ENCODE assay signal across 18 cellular contexts in the genomic region with DNA sequence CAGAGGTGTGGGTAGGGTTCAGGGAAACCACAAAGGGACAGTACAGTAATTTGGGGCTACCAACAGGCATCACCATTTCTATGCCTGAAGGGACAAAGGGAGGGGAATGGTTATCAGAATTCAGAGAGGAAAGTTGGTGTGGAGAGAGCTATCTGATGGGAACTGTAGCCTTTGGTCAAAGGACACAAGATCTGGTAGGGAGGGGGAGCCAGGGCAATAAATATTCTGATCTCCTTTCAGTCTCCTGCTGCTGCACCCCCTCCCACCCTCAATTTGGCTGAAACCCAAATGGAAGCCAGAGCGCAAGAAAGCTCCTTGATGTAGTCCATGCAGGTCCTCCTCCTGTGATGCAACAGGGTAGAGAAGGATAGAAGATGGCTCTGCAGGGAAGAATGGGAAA. TPM values are rescaled to one million over a fixed set of nuclear protein-coding genes. Genes with fewer than 3 reads are reported as not detected.
A peak's percentile ranks its signal among the peaks of the same experiment; 100 is the strongest.
DNase-seq lines count a peak whose midpoint lies in the region; ATAC-seq, FAIRE-seq and TF ChIP-seq lines count a peak whose summit lies in the region.
"Had no signal": no experiment of that assay in that cellular context is flagged by ENCODE, and none has a peak within 500 bp of the region (broad histone marks: within the 10 kb centered on the region; RNA-seq: fewer than 3 reads in every experiment).

No MANE protein-coding gene starts in this region.

- CTCF ChIA-PET in activated CD8-positive, alpha-beta memory T cell treated with anti-CD3 and anti-CD28 coated beads, Interleukin-2, amount 10 ng/mL, durations not matched to agents 7 days and 5 days (lab: Charles Lee): no interaction called here

- TF ChIP-seq POLR2A in GM12891 (IDR thresholded peaks at IDR 0.05; ENCODE audit: low read depth, low read length): no peak

- peaks cover 33% of the 10 kb centered on the region for H3K4me1 Mint-ChIP-seq in T-helper 2 cell treated with Interferon-gamma antibody and Interleukin-4, amounts not matched to agents 5 μg/mL and 100 μg/mL, for 36 hours (ENCODE audit: low read depth)
- peaks cover 79% of the 10 kb centered on the region for H3K4me1 Mint-ChIP-seq in stimulated activated naive CD8-positive, alpha-beta T cell treated with anti-CD3 and anti-CD28 coated beads, Interleukin-15, Interleukin-2, amounts not matched to agents 100 ng/mL and 50 ng/mL, for 24 hours (ENCODE audit: low read depth)
- H3K4me1 Mint-ChIP-seq in central memory CD8-positive, alpha-beta T cell: peaks cover 36% of the 10 kb centered on the region
- H3K4me1 Mint-ChIP-seq in activated CD8-positive, alpha-beta memory T cell treated with anti-CD3 and anti-CD28 coated beads, Interleukin-2, amount 10 ng/mL, durations not matched to agents 7 days and 5 days: peaks cover 72% of the 10 kb centered on the region
- H3K4me1 Mint-ChIP-seq: H9 had no signal

- FAIRE-seq in GM19239 (lab: Jason Lieb, UNC): no peak
- FAIRE-seq in GM12891 (lab: Jason Lieb, UNC): no peak

- no peak for ATAC-seq in stimulated activated naive CD8-positive, alpha-beta T cell treated with anti-CD3 and anti-CD28 coated beads, Interleukin-15, Interleukin-2, amounts not matched to agents 100 U/mL and 50 U/mL, for 24 hours
- ATAC-seq in central memory CD8-positive, alpha-beta T cell (replicated peaks; ENCODE audit: extremely low read depth, poor library complexity, severe bottlenecking): no peak
- ATAC-seq in activated CD8-positive, alpha-beta memory T cell treated with anti-CD3 and anti-CD28 coated beads, Interleukin-2, amount 10 ng/mL, durations not matched to agents 7 days and 5 days: no peak

- peak overlapping the region; percentile 57 for H3K27ac Mint-ChIP-seq in T-helper 2 cell treated with Interferon-gamma antibody and Interleukin-4, amounts not matched to agents 5 μg/mL and 100 μg/mL, for 36 hours
- peak overlapping the region; percentile 55 for H3K27ac Mint-ChIP-seq in stimulated activated naive CD8-positive, alpha-beta T cell treated with anti-CD3 and anti-CD28 coated beads, Interleukin-15, Interleukin-2, amounts not matched to agents 100 ng/mL and 50 ng/mL, for 24 hours
- H3K27ac Mint-ChIP-seq in central memory CD8-positive, alpha-beta T cell (ENCODE audit: low read depth): peak overlapping the region; percentile 64
- H3K27ac Mint-ChIP-seq in activated CD8-positive, alpha-beta memory T cell treated with anti-CD3 and anti-CD28 coated beads, Interleukin-2, amount 10 ng/mL, durations not matched to agents 7 days and 5 days: no peak overlapping the region

- H3K4me3 Mint-ChIP-seq in T-helper 2 cell treated with Interferon-gamma antibody and Interleukin-4, amounts not matched to agents 5 μg/mL and 100 μg/mL, for 36 hours: no peak overlapping the region
- H3K4me3 Mint-ChIP-seq in stimulated activated naive CD8-positive, alpha-beta T cell treated with anti-CD3 and anti-CD28 coated beads, Interleukin-15, Interleukin-2, amounts not matched to agents 100 ng/mL and 50 ng/mL, for 24 hours: no peak overlapping the region
- H3K4me3 Mint-ChIP-seq in central memory CD8-positive, alpha-beta T cell: no peak overlapping the region
- H3K4me3 Mint-ChIP-seq in activated CD8-positive, alpha-beta memory T cell treated with anti-CD3 and anti-CD28 coated beads, Interleukin-2, amount 10 ng/mL, durations not matched to agents 7 days and 5 days: no peak overlapping the region
- H3K4me3 Mint-ChIP-seq: H9 had no signal

- H3K36me3 Mint-ChIP-seq in T-helper 2 cell treated with Interferon-gamma antibody and Interleukin-4, amounts not matched to agents 5 μg/mL and 100 μg/mL, for 36 hours (ENCODE audit: low read depth): peaks cover 77% of the 10 kb centered on the region
- H3K36me3 Mint-ChIP-seq in stimulated activated naive CD8-positive, alpha-beta T cell treated with anti-CD3 and anti-CD28 coated beads, Interleukin-15, Interleukin-2, amounts not matched to agents 100 ng/mL and 50 ng/mL, for 24 hours (ENCODE audit: low read depth): peaks cover 84% of the 10 kb centered on the region
- peaks cover 75% of the 10 kb centered on the region for H3K36me3 Mint-ChIP-seq in central memory CD8-positive, alpha-beta T cell (ENCODE audit: insufficient read depth)
- H3K36me3 Mint-ChIP-seq in activated CD8-positive, alpha-beta memory T cell treated with anti-CD3 and anti-CD28 coated beads, Interleukin-2, amount 10 ng/mL, durations not matched to agents 7 days and 5 days: peaks cover 70% of the 10 kb centered on the region

- DNase-seq in T-helper 2 cell treated with Interferon-gamma antibody and Interleukin-4, amounts not matched to agents 5 μg/mL and 100 μg/mL, for 36 hours (ENCODE audit: low spot score): no peak
- DNase-seq in T-helper 2 cell (no peak), GM19239 (ENCODE audit: insufficient read length, low spot score) (no peak), GM12891 (ENCODE audit: insufficient read length, low spot score) (no peak)
- DNase-seq in stimulated activated naive CD8-positive, alpha-beta T cell treated with anti-CD3 and anti-CD28 coated beads, Interleukin-15, Interleukin-2, amounts not matched to agents 100 U/mL and 50 U/mL, for 24 hours: no peak
- DNase-seq in central memory CD8-positive, alpha-beta T cell (ENCODE audit: low spot score in 2 of 2): no peak
- DNase-seq in activated CD8-positive, alpha-beta memory T cell treated with anti-CD3 and anti-CD28 coated beads, Interleukin-2, amount 10 ng/mL, durations not matched to agents 7 days and 5 days: no peak
- DNase-seq: 8988T, C1 segment of cervical spinal cord, DMS53, H9, MV-4-11, NCI-H1417 treated with DMSO at 0.1 percent for 48 hours, NCI-H2029 treated with DMSO at 0.1 percent for 48 hours, NCI-H510A, Peyer's patch had no signal

- no peaks in the 10 kb centered on the region for H3K27me3 Mint-ChIP-seq in T-helper 2 cell treated with Interferon-gamma antibody and Interleukin-4, amounts not matched to agents 5 μg/mL and 100 μg/mL, for 36 hours (ENCODE audit: low read depth)
- no peaks in the 10 kb centered on the region for H3K27me3 Mint-ChIP-seq in stimulated activated naive CD8-positive, alpha-beta T cell treated with anti-CD3 and anti-CD28 coated beads, Interleukin-15, Interleukin-2, amounts not matched to agents 100 ng/mL and 50 ng/mL, for 24 hours
- H3K27me3 Mint-ChIP-seq in central memory CD8-positive, alpha-beta T cell: no peaks in the 10 kb centered on the region
- H3K27me3 Mint-ChIP-seq in activated CD8-positive, alpha-beta memory T cell treated with anti-CD3 and anti-CD28 coated beads, Interleukin-2, amount 10 ng/mL, durations not matched to agents 7 days and 5 days: no peaks in the 10 kb centered on the region

- no peaks in the 10 kb centered on the region for H3K9me3 Mint-ChIP-seq in T-helper 2 cell treated with Interferon-gamma antibody and Interleukin-4, amounts not matched to agents 5 μg/mL and 100 μg/mL, for 36 hours
- no peaks in the 10 kb centered on the region for H3K9me3 Mint-ChIP-seq in stimulated activated naive CD8-positive, alpha-beta T cell treated with anti-CD3 and anti-CD28 coated beads, Interleukin-15, Interleukin-2, amounts not matched to agents 100 ng/mL and 50 ng/mL, for 24 hours
- H3K9me3 Mint-ChIP-seq in central memory CD8-positive, alpha-beta T cell: no peaks in the 10 kb centered on the region
- no peaks in the 10 kb centered on the region for H3K9me3 Mint-ChIP-seq in activated CD8-positive, alpha-beta memory T cell treated with anti-CD3 and anti-CD28 coated beads, Interleukin-2, amount 10 ng/mL, durations not matched to agents 7 days and 5 days (ENCODE audit: low read depth)
- H3K9me3 Mint-ChIP-seq: IgD-negative memory B cell had no signal

TF ChIP-seq in GM12891, 5 proteins besides CTCF, POLR2A, EP300 and RAD21:
- no peak for TF ChIP-seq TAF1 (IDR thresholded peaks at IDR 0.05; ENCODE audit: low read depth, low read length)

RNA-seq across cellular contexts. Expression of a gene that starts 14.6 kb away (rescaled TPM):
- total RNA-seq in activated CD8-positive, alpha-beta memory T cell treated with anti-CD3 and anti-CD28 coated beads, Interleukin-2, amount 10 ng/mL, durations not matched to agents 7 days and 5 days: 100 to 1,000 TPM; 782 to 877 TPM
- 633 TPM for polyA plus RNA-seq in GM12891 (2012; ENCODE audit: low read depth, missing spikeins)

RNA-seq across cellular contexts. Expression of a gene that starts 20.8 kb away (rescaled TPM):
- 10 to 100 TPM; 10.0 to 18.5 TPM for total RNA-seq in activated CD8-positive, alpha-beta memory T cell treated with anti-CD3 and anti-CD28 coated beads, Interleukin-2, amount 10 ng/mL, durations not matched to agents 7 days and 5 days
- polyA plus RNA-seq in GM12891 (2012; ENCODE audit: low read depth, missing spikeins): 12.1 TPM
